ENCODE assay signal across 32 cellular contexts in the genomic region with DNA sequence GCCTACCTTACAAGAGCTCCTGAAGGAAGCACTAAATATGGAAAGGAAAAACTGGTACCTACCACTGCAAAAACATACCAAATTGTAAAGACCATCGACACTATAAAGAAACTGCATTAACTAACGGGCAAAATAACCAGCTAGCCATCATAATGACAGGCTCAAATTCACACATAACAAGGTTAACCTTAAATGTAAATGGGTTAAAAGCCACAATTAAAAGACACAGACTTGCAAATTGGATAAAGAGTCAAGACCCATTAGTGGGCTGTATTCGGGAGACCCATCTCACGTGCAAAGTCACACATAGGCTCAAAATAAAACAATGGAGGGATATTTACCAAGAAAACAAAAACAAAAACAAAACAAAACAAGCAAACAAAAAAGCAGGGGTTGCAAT.
"Had no signal": no experiment of that assay in that cellular context is flagged by ENCODE, and none has a peak within 500 bp of the region (broad histone marks: within the 10 kb centered on the region; RNA-seq: fewer than 3 reads in every experiment).

No MANE protein-coding gene starts in this region.

- H3K4me3 ChIP-seq: adrenal gland, ascending aorta, body of pancreas, breast epithelium, cardiac muscle cell had no signal

- FAIRE-seq: astrocyte, bronchial epithelial cell had no signal

- H3K27ac ChIP-seq: adrenal gland, ascending aorta, body of pancreas, brain microvascular endothelial cell, breast epithelium, cardiac muscle cell had no signal

- H3K9me3 ChIP-seq: adrenal gland, body of pancreas, breast epithelium had no signal

- DNase-seq: activated effector memory CD4-positive, alpha-beta T cell treated with anti-CD3 and anti-CD28 coated beads, Interleukin-2, amount 50 U/mL, for 16 hours; activated effector memory CD4-positive, alpha-beta T cell treated with Interleukin-2 at 50 U/mL for 16 hours; activated gamma-delta T cell; activated gamma-delta T cell treated with Interleukin-2 at 50 U/mL for 16 hours; activated naive CD4-positive, alpha-beta T cell; activated naive CD4-positive, alpha-beta T cell treated with anti-CD3 and anti-CD28 coated beads for 36 hours; activated naive CD4-positive, alpha-beta T cell treated with anti-CD3 and anti-CD28 coated beads, Interleukin-2, amount 10 ng/mL, durations not matched to agents 7 days and 5 days; activated naive CD4-positive, alpha-beta T cell treated with anti-CD3 and anti-CD28 coated beads, Interleukin-2, amount 50 U/mL, for 16 hours; activated naive CD4-positive, alpha-beta T cell treated with Interleukin-2 at 50 U/mL for 16 hours; activated naive CD8-positive, alpha-beta T cell treated with anti-CD3 and anti-CD28 coated beads for 36 hours; activated naive CD8-positive, alpha-beta T cell treated with anti-CD3 and anti-CD28 coated beads, Interleukin-2, amount 10 ng/mL, durations not matched to agents 7 days and 5 days; activated naive CD8-positive, alpha-beta T cell treated with anti-CD3 and anti-CD28 coated beads, Interleukin-2, amount 50 U/mL, for 24 hours; activated T-cell treated with anti-CD3 and anti-CD28 coated beads, Interleukin-2, amount 50 U/mL, for 4 hours; activated T-cell treated with anti-CD3 and anti-CD28 coated beads, Interleukin-2, amount 50 U/mL, for 48 hours; activated T-cell treated with anti-CD3 and anti-CD28 coated beads, Interleukin-2, amount 50 U/mL, for 72 hours; adrenal gland; amniotic stem cell; amygdala; anterior cingulate cortex; aorta; body of pancreas; brain microvascular endothelial cell; caudate nucleus; central memory CD4-positive, alpha-beta T cell; cerebellar nuclear complex had no signal

- H3K4me1 ChIP-seq: adrenal gland, ascending aorta, body of pancreas, breast epithelium had no signal

- H3K27me3 ChIP-seq: adrenal gland, ascending aorta, body of pancreas, brain microvascular endothelial cell, breast epithelium, cardiac muscle cell had no signal

- H3K36me3 ChIP-seq: adrenal gland, brain microvascular endothelial cell, breast epithelium, cardiac muscle cell had no signal

- ATAC-seq: activated naive CD4-positive, alpha-beta T cell treated with anti-CD3 and anti-CD28 coated beads, Interleukin-2, amount 50 U/mL, for 72 hours; activated naive CD8-positive, alpha-beta T cell treated with anti-CD3 and anti-CD28 coated beads, Interleukin-2, amount 50 U/mL, for 24 hours; activated T-cell treated with anti-CD3 and anti-CD28 coated beads, Interleukin-2, amount 50 U/mL, for 4 hours; activated T-cell treated with anti-CD3 and anti-CD28 coated beads, Interleukin-2, amount 50 U/mL, for 72 hours; activated T-helper 17 cell treated with anti-CD3 and anti-CD28 coated beads, Interleukin-2, amount 50 U/mL, for 72 hours; body of pancreas had no signal
